ENCODE assay signal across 9 cellular contexts in the genomic region with DNA sequence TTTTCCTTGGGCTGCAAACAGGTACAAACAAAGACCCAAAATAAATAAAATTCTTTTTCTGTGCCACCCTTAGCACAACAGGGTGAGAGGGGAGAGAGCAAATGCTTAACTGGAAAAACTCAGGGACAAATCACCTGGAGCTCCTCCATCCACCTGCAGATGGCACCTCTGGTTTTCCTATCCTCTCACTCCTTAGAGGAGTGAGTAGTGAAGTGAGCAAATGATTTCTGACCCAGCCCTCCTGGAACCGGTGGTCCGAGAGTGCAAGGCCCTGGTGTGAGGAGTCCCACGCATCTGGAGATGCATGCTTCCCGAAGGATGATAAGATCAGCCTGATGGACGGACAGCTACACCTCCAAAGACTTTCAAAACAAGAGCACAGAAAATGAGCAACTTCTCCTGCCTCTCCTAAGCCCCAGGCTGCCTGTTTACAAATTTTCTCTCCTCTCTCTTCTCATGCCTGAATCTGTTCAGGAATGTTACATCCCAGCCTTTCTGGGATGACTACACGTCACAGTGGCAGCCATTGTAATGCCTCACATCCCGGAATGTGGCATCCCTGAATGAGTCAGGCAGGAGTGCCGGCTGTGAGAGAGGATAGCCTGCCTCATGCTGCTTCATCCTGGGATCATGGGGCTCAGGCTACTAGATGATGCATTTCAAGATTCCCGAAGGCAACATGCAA.
DNase-seq lines count a peak whose midpoint lies in the region; TF ChIP-seq lines count a peak whose summit lies in the region.
"Had no signal": no experiment of that assay in that cellular context is flagged by ENCODE, and none has a peak within 500 bp of the region (broad histone marks: within the 10 kb centered on the region; RNA-seq: fewer than 3 reads in every experiment).

No MANE protein-coding gene starts in this region.

- in situ Hi-C loops in SK-MEL-5 (cut with HindIII; ENCODE audit: low pct_unique_long_range_greater_than_20kb, low sequenced_read_pairs) = no loop called here

- TF ChIP-seq CTCF in fibroblast of pulmonary artery (IDR thresholded peaks at IDR 0.05; ENCODE audit: low read length, missing control alignments) = peak; percentile 28

- peak; percentile 75 for DNase-seq in GOT3 (lab: John Stamatoyannopoulos, UW)
- DNase-seq in SK-MEL-5 (ENCODE audit: low read depth, low spot score) = peak; percentile 76
- peak; percentile 92 for DNase-seq in fibroblast of pulmonary artery (ENCODE audit: low read depth)
- peak; percentile 83 for DNase-seq in pulmonary artery endothelial cell (ENCODE audit: low read depth, low spot score)
- DNase-seq in UCSD-AML1 (lab: John Stamatoyannopoulos, UW; ENCODE audit: unreplicated experiment) = no peak
- DNase-seq in superior temporal gyrus (ENCODE audit: extremely low spot score) = no peak
- no peak for DNase-seq in NK-92 (lab: John Stamatoyannopoulos, UW; ENCODE audit: unreplicated experiment)
- DNase-seq in COR-L47 (lab: John Stamatoyannopoulos, UW) = no peak
- DNase-seq: T-helper 1 cell had no signal

- no peak overlapping the region for H3K4me3 ChIP-seq in fibroblast of pulmonary artery (replicated peaks; ENCODE audit: low read depth, low read length)

Comparison
In these comparisons a context has a peak if more than half of its experiments do, and no peak if none do; other contexts are left out.
1. DNase-seq: peak in GOT3 (single experiment), SK-MEL-5 (single experiment), fibroblast of pulmonary artery (single experiment) and pulmonary artery endothelial cell (single experiment); none in UCSD-AML1 (single experiment), superior temporal gyrus (single experiment), NK-92 (single experiment) and COR-L47 (single experiment).